ENCODE assay signal across 1 cellular context in the genomic region with DNA sequence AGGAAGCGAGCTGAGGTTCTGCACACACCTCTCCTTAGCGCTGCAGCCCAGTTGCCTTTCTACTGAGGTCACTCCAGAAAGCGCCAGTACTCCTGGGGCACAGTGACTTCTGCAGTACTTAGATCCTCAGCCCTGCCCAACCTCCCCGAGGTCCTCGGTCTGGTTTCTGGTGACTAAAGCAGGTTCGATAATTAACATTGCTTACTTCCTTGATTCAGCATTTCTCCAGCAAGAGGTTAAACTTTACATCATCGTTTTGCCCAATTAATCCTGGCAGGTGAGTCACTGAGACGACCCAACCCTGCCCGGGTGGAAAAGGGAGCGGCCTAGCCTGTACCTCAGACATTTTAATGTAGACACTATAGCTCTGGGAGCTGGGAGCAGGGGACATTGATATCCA.
A peak's percentile ranks its signal among the peaks of the same experiment; 100 is the strongest.
TF ChIP-seq lines count a peak whose summit lies in the region.

No MANE protein-coding gene starts in this region.

TF ChIP-seq in Ishikawa, 13 proteins besides CTCF, POLR2A, EP300 and RAD21 (continued from another document):
- TF ChIP-seq REST (IDR thresholded peaks at IDR 0.05; ENCODE audit: low read depth) (no peak), CEBPB (IDR thresholded peaks at IDR 0.05) (peak; percentile 74), TAF1 (IDR thresholded peaks at IDR 0.05; ENCODE audit: low read depth) (no peak), TEAD4 (IDR thresholded peaks at IDR 0.05) (no peak), USF1 (IDR thresholded peaks at IDR 0.05) (no peak), EGR1 (IDR thresholded peaks at IDR 0.05) (no peak), ZBTB7A (IDR thresholded peaks at IDR 0.05; ENCODE audit: low read depth) (no peak)
- TF ChIP-seq, protein P1, sequence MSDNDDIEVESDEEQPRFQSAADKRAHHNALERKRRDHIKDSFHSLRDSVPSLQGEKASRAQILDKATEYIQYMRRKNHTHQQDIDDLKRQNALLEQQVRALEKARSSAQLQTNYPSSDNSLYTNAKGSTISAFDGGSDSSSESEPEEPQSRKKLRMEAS (IDR thresholded peaks at IDR 0.05) = no peak; the same call in 1 of the 2 replicates
